ENCODE assay signal across 8 cellular contexts in genomic region chr1:56688522-56689026, GRCh38. TPM values are rescaled to one million over a fixed set of nuclear protein-coding genes. Genes with fewer than 3 reads are reported as not detected.
A peak's percentile ranks its signal among the peaks of the same experiment; 100 is the strongest.
DNase-seq lines count a peak whose midpoint lies in the region; ATAC-seq and TF ChIP-seq lines count a peak whose summit lies in the region.

No MANE protein-coding gene starts in this region.

- no peaks in the 10 kb centered on the region for H3K9me3 ChIP-seq in left lung
- H3K9me3 ChIP-seq in uterus: no peaks in the 10 kb centered on the region

- H3K27ac ChIP-seq in left lung (no peak overlapping the region), uterus (no peak overlapping the region)

- TF ChIP-seq CTCF in left lung (IDR thresholded peaks at IDR 0.05) (no peak), uterus (IDR thresholded peaks at IDR 0.05) (no peak)

- H3K4me3 ChIP-seq in left lung: no peak overlapping the region
- no peak overlapping the region for H3K4me3 ChIP-seq in uterus

- H3K36me3 ChIP-seq in left lung (no peaks in the 10 kb centered on the region), uterus (no peaks in the 10 kb centered on the region)

- intact Hi-C loops in left lung (cut with DNase I) (no loop called here), uterus (cut with DNase I; ENCODE audit: low total_unique reads) (no loop called here)

- TF ChIP-seq POLR2A in uterus (IDR thresholded peaks at IDR 0.05): no peak

- H3K27me3 ChIP-seq in left lung (no peaks in the 10 kb centered on the region), uterus (no peaks in the 10 kb centered on the region)

- ATAC-seq in HG02588 (IDR thresholded peaks at IDR 0.05; ENCODE audit: unreplicated experiment): peak; percentile 74
- ATAC-seq in SK-N-SH treated with all-trans-retinoic acid at 6 μM for 48 hours: peak; percentile 96
- ATAC-seq in left lung: peak; percentile 98
- no peak for ATAC-seq in GM18858 (IDR thresholded peaks at IDR 0.05; ENCODE audit: unreplicated experiment)
- ATAC-seq in GM18873 (IDR thresholded peaks at IDR 0.05; ENCODE audit: low FRiP score, unreplicated experiment): no peak

- peak; percentile 50 for DNase-seq in GM03348 (ENCODE audit: low spot score)
- no peak for DNase-seq in left lung
- no peak for DNase-seq in NCI-H1105 (lab: John Stamatoyannopoulos, UW)
- DNase-seq in uterus: no peak

- H3K4me1 ChIP-seq in left lung (no peaks in the 10 kb centered on the region), uterus (no peaks in the 10 kb centered on the region)

TF ChIP-seq in SK-N-SH treated with all-trans-retinoic acid at 6 μM for 48 hours, 23 proteins besides CTCF, POLR2A, EP300 and RAD21:
- no peak for TF ChIP-seq SNAI2 (CRISPR knock-in tag; IDR thresholded peaks at IDR 0.05)
- TF ChIP-seq CREB5 (CRISPR knock-in tag; IDR thresholded peaks at IDR 0.05; ENCODE audit: low read depth): no peak
- TF ChIP-seq PATZ1 (CRISPR knock-in tag; IDR thresholded peaks at IDR 0.05; ENCODE audit: borderline replicate concordance): no peak
- TF ChIP-seq GLIS3 (CRISPR knock-in tag; IDR thresholded peaks at IDR 0.05): no peak
- no peak for TF ChIP-seq ZNF8 (CRISPR knock-in tag; IDR thresholded peaks at IDR 0.05)
- no peak for TF ChIP-seq ZFP3 (CRISPR knock-in tag; IDR thresholded peaks at IDR 0.05)
- no peak for TF ChIP-seq ESRRG (CRISPR knock-in tag; IDR thresholded peaks at IDR 0.05)
- TF ChIP-seq TCF4 (CRISPR knock-in tag; IDR thresholded peaks at IDR 0.05; ENCODE audit: borderline replicate concordance): no peak
- TF ChIP-seq OSR1 (CRISPR knock-in tag; IDR thresholded peaks at IDR 0.05): no peak
- no peak for TF ChIP-seq ZC3H10 (CRISPR knock-in tag; IDR thresholded peaks at IDR 0.05)
- no peak for TF ChIP-seq CSRNP3 (CRISPR knock-in tag; IDR thresholded peaks at IDR 0.05)
- no peak for TF ChIP-seq ISL1 (CRISPR knock-in tag; IDR thresholded peaks at IDR 0.05)
- no peak for TF ChIP-seq ARNTL (CRISPR knock-in tag; IDR thresholded peaks at IDR 0.05; ENCODE audit: borderline replicate concordance, low read depth)

RNA-seq across cellular contexts. Expression of gene PRKAA2, which starts 43.5 kb away (rescaled TPM):
- total RNA-seq in left lung (1 to 10 TPM; 1.4 to 1.5 TPM), uterus (1 to 10 TPM; 2.8 to 10.0 (median 7.4) TPM)

Comparison
In these comparisons a context has a peak if more than half of its experiments do, and no peak if none do; other contexts are left out.
1. ATAC-seq: peak in HG02588 (single experiment), SK-N-SH treated with all-trans-retinoic acid at 6 μM for 48 hours (single experiment) and left lung (single experiment); none in GM18858 (single experiment) and GM18873 (single experiment).